16 cellular contexts compared by ENCODE assay signal in the genomic region with DNA sequence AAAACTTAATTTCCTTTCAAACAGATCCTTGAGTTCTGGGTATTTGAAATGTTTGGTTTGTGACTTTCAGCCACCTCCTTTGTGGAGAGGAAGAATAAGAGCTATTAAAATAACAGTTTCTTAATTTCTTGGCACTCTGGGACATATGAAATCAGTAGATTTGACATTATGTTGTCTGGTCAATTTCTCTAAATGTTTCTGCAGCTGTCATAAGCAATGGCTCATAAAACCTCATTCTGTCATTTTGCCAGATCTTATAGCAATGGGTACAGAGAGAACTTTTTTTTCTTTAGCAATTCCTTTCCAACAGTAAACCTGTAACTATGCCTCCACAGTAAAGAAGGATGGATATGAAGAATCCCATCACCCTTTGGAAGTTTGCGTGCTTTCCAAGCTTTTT. TPM values are rescaled to one million over a fixed set of nuclear protein-coding genes. Genes with fewer than 3 reads are reported as not detected.
DNase-seq lines count a peak whose midpoint lies in the region; ATAC-seq and TF ChIP-seq lines count a peak whose summit lies in the region.
"Had no signal": no experiment of that assay in that cellular context is flagged by ENCODE, and none has a peak within 500 bp of the region (broad histone marks: within the 10 kb centered on the region; RNA-seq: fewer than 3 reads in every experiment).

No MANE protein-coding gene starts in this region.

- H3K27me3 ChIP-seq in ACC112 (ENCODE audit: insufficient read depth, low read length) = no peaks in the 10 kb centered on the region
- H3K27me3 ChIP-seq: Peyer's patch had no signal

- DNase-seq in M059J (ENCODE audit: low read depth) (peak; percentile 25), choroid plexus epithelial cell (ENCODE audit: low read depth) (peak; percentile 30), myocyte (ENCODE audit: low read depth) (peak; percentile 30), SW480 (ENCODE audit: low spot score) (no peak), NCI-H2171 (lab: John Stamatoyannopoulos, UW) (no peak), NCI-H1930 (lab: John Stamatoyannopoulos, UW) (no peak)
- DNase-seq: activated naive CD4-positive, alpha-beta T cell treated with Interleukin-2 at 50 U/mL for 16 hours; dermis blood vessel endothelial cell; EL; mesendoderm; Peyer's patch; stimulated activated CD4-positive, alpha-beta T cell treated with anti-CD3 and anti-CD28 coated beads, Interleukin-15, amount 100 ng/mL, for 24 hours; stimulated activated naive CD4-positive, alpha-beta T cell had no signal

- H3K4me1 ChIP-seq in ACC112 (ENCODE audit: control insufficient read depth, insufficient read depth, low read length, unreplicated experiment) = peaks cover 80% of the 10 kb centered on the region

- H3K4me3 ChIP-seq in ACC112 (ENCODE audit: low read depth, low read length) (no peak overlapping the region), choroid plexus epithelial cell (ENCODE audit: low read depth, low read length) (no peak overlapping the region)
- H3K4me3 ChIP-seq: Peyer's patch had no signal

- H3K79me2 ChIP-seq in ACC112 (ENCODE audit: control insufficient read depth, insufficient read depth, low read length, unreplicated experiment) = peaks cover 94% of the 10 kb centered on the region

- 0 out of 2 replicates have a peak overlapping the region, but pooled peaks have one; percentile 0 for H3K27ac ChIP-seq in ACC112 (ENCODE audit: low read depth, low read length)
- H3K27ac ChIP-seq: Peyer's patch had no signal

- no peak overlapping the region for H2AFZ ChIP-seq in ACC112 (ENCODE audit: low read length, unreplicated experiment)

- no peaks in the 10 kb centered on the region for H3K36me3 ChIP-seq in ACC112 (ENCODE audit: insufficient read depth, low read length)
- H3K36me3 ChIP-seq: Peyer's patch had no signal

- no peak for TF ChIP-seq CTCF in choroid plexus epithelial cell (conservative IDR thresholded peaks at IDR 0.05; ENCODE audit: low read depth, low read length)

- no peak for ATAC-seq in GM21367 (IDR thresholded peaks at IDR 0.05; ENCODE audit: unreplicated experiment)
- ATAC-seq: HepG2 had no signal

RNA-seq across cellular contexts. Expression of gene LAMC1, which starts 52.6 kb away (rescaled TPM):
- 161 and 321 TPM in 2 replicates for total RNA-seq in M059J (2014; rRNA removed; shearing (Covaris generic))
- total RNA-seq in myocyte = 298 and 303 TPM in 2 replicates
- polyA plus RNA-seq in myocyte (2012) = 189 TPM

Comparison
In these comparisons a context has a peak if more than half of its experiments do, and no peak if none do; other contexts are left out.
1. DNase-seq: peak in M059J (single experiment), choroid plexus epithelial cell (single experiment) and myocyte (single experiment); none in SW480 (single experiment), NCI-H2171 (single experiment) and NCI-H1930 (0 of 2).